18 cellular contexts compared by ENCODE assay signal in genomic region chr3:187640823-187641135, GRCh38. TPM values are rescaled to one million over a fixed set of nuclear protein-coding genes. Genes with fewer than 3 reads are reported as not detected.
DNase-seq lines count a peak whose midpoint lies in the region; ATAC-seq and TF ChIP-seq lines count a peak whose summit lies in the region.
"Had no signal": no experiment of that assay in that cellular context is flagged by ENCODE, and none has a peak within 500 bp of the region (broad histone marks: within the 10 kb centered on the region; RNA-seq: fewer than 3 reads in every experiment).

No MANE protein-coding gene starts in this region.

- no peaks in the 10 kb centered on the region for H3K27me3 ChIP-seq in mesendoderm (ENCODE audit: insufficient read depth, low read length, poor library complexity)
- H3K27me3 ChIP-seq: BLaER1 treated with 17β-estradiol and CSF1 and Interleukin-3, amounts not matched to agents 10 nM and 100 nM had no signal

- no peaks in the 10 kb centered on the region for H3K79me2 ChIP-seq in mesendoderm (ENCODE audit: control insufficient read depth, insufficient read depth, low read length)

- H3K36me3 ChIP-seq in mesendoderm (ENCODE audit: control insufficient read depth, insufficient read depth, low read length) = no peaks in the 10 kb centered on the region
- H3K36me3 ChIP-seq: BLaER1 treated with 17β-estradiol and CSF1 and Interleukin-3, amounts not matched to agents 10 nM and 100 nM; HAP-1 had no signal

- H3K4me2 ChIP-seq in mesendoderm (ENCODE audit: low read length) = no peak overlapping the region
- H3K4me2 ChIP-seq: BLaER1 treated with 17β-estradiol and CSF1 and Interleukin-3, amounts not matched to agents 10 nM and 100 nM had no signal

- no peaks in the 10 kb centered on the region for H3K79me1 ChIP-seq in mesendoderm (ENCODE audit: low read length)

- peak; percentile 61 for DNase-seq in HFFc6
- peak; percentile 2 for DNase-seq in astrocyte of the hippocampus (ENCODE audit: low read depth, low spot score)
- DNase-seq in mesendoderm = no peak
- DNase-seq in activated CD8-positive, alpha-beta T cell treated with anti-CD3 and anti-CD28 coated beads, Interleukin-2, amount 10 ng/mL, durations not matched to agents 7 days and 5 days = no peak
- no peak for DNase-seq in stimulated activated CD4-positive, alpha-beta T cell treated with anti-CD3 and anti-CD28 coated beads, Interleukin-4, amount 100 ng/mL, for 4 hours
- no peak for DNase-seq in WTC11 (ENCODE audit: low spot score)
- DNase-seq: 8988T; Calu3; CD4-positive, CD25-positive, alpha-beta regulatory T cell; DMS 273 treated with DMSO at 0.1 percent for 48 hours had no signal

- no peaks in the 10 kb centered on the region for H3K36me3 Mint-ChIP-seq in HFFc6 (ENCODE audit: low read depth)
- no peaks in the 10 kb centered on the region for H3K36me3 Mint-ChIP-seq in activated CD8-positive, alpha-beta T cell treated with anti-CD3 and anti-CD28 coated beads, Interleukin-2, amount 10 ng/mL, durations not matched to agents 7 days and 5 days (ENCODE audit: low read depth)
- H3K36me3 Mint-ChIP-seq in WTC11 = peaks cover 7% of the 10 kb centered on the region
- H3K36me3 Mint-ChIP-seq: CD4-positive, CD25-positive, alpha-beta regulatory T cell had no signal

- H3K4me3 Mint-ChIP-seq in HFFc6 (peak overlapping the region; percentile 0; the same call in 1 of the 2 replicates), WTC11 (no peak overlapping the region)
- no peak overlapping the region for H3K4me3 Mint-ChIP-seq in activated CD8-positive, alpha-beta T cell treated with anti-CD3 and anti-CD28 coated beads, Interleukin-2, amount 10 ng/mL, durations not matched to agents 7 days and 5 days
- H3K4me3 Mint-ChIP-seq: CD4-positive, CD25-positive, alpha-beta regulatory T cell had no signal

- H3K4ac ChIP-seq in mesendoderm (ENCODE audit: low read depth, low read length) = no peak overlapping the region

- peak overlapping the region; percentile 27 for H3K27ac ChIP-seq in 22Rv1
- H3K27ac ChIP-seq in mesendoderm (ENCODE audit: low read depth, low read length) = no peak overlapping the region
- H3K27ac ChIP-seq: BLaER1 treated with 17β-estradiol and CSF1 and Interleukin-3, amounts not matched to agents 10 nM and 100 nM had no signal

- CTCF ChIA-PET in activated CD8-positive, alpha-beta T cell treated with anti-CD3 and anti-CD28 coated beads, Interleukin-2, amount 10 ng/mL, durations not matched to agents 7 days and 5 days (lab: Charles Lee) = interaction anchor here (1.4 to 1.6 kb wide), 2 partner anchors 24 to 27 kb away, joined by 3 to 4 read pairs; no protein-coding TSS in a partner anchor
- CTCF ChIA-PET in WTC11 (lab: Charles Lee) = interaction anchor here (1.4 to 1.6 kb wide), 2 partner anchors 39 to 321 kb away, joined by 3 to 6 read pairs; no protein-coding TSS in a partner anchor

- ATAC-seq in activated CD8-positive, alpha-beta T cell treated with anti-CD3 and anti-CD28 coated beads, Interleukin-2, amount 10 ng/mL, durations not matched to agents 7 days and 5 days = no peak
- ATAC-seq in GM21825 (IDR thresholded peaks at IDR 0.05; ENCODE audit: unreplicated experiment) (no peak), WTC11 (no peak)
- ATAC-seq: HepG2 had no signal

- no peak overlapping the region for H4K8ac ChIP-seq in mesendoderm (ENCODE audit: low read depth, low read length)

- H4K5ac ChIP-seq in mesendoderm (ENCODE audit: low read length) = no peak overlapping the region

- H3K9ac ChIP-seq in mesendoderm (ENCODE audit: low read length) = no peak overlapping the region
- H3K9ac ChIP-seq: BLaER1 treated with 17β-estradiol and CSF1 and Interleukin-3, amounts not matched to agents 10 nM and 100 nM had no signal

- H3K4me3 ChIP-seq in mesendoderm (ENCODE audit: low read length) = no peak overlapping the region
- H3K4me3 ChIP-seq: BLaER1 treated with 17β-estradiol and CSF1 and Interleukin-3, amounts not matched to agents 10 nM and 100 nM; HAP-1 had no signal

- H3K23ac ChIP-seq in mesendoderm (ENCODE audit: low read length) = no peak overlapping the region

- peaks cover 20% of the 10 kb centered on the region for H3K4me1 Mint-ChIP-seq in HFFc6 (ENCODE audit: low read depth)
- H3K4me1 Mint-ChIP-seq in activated CD8-positive, alpha-beta T cell treated with anti-CD3 and anti-CD28 coated beads, Interleukin-2, amount 10 ng/mL, durations not matched to agents 7 days and 5 days (ENCODE audit: low read depth) = no peaks in the 10 kb centered on the region
- H3K4me1 Mint-ChIP-seq in WTC11 = no peaks in the 10 kb centered on the region
- H3K4me1 Mint-ChIP-seq: CD4-positive, CD25-positive, alpha-beta regulatory T cell had no signal

- H3K4me1 ChIP-seq in mesendoderm (ENCODE audit: control insufficient read depth, low read depth, low read length) = no peaks in the 10 kb centered on the region
- H3K4me1 ChIP-seq: BLaER1 treated with 17β-estradiol and CSF1 and Interleukin-3, amounts not matched to agents 10 nM and 100 nM; HAP-1 had no signal

- POLR2A ChIA-PET in activated CD8-positive, alpha-beta T cell treated with anti-CD3 and anti-CD28 coated beads, Interleukin-2, amount 10 ng/mL, durations not matched to agents 7 days and 5 days (lab: Charles Lee) = no interaction called here
- POLR2A ChIA-PET in WTC11 (lab: Charles Lee) = no interaction called here

- no peaks in the 10 kb centered on the region; the same call in 1 of the 2 replicates for H3K27me3 Mint-ChIP-seq in HFFc6 (ENCODE audit: insufficient read depth)
- peaks cover 21% of the 10 kb centered on the region for H3K27me3 Mint-ChIP-seq in activated CD8-positive, alpha-beta T cell treated with anti-CD3 and anti-CD28 coated beads, Interleukin-2, amount 10 ng/mL, durations not matched to agents 7 days and 5 days (ENCODE audit: low read depth)
- peaks cover 13% of the 10 kb centered on the region for H3K27me3 Mint-ChIP-seq in WTC11 (ENCODE audit: low read depth)

- no peak overlapping the region for H2BK15ac ChIP-seq in mesendoderm (replicated peaks; ENCODE audit: low read depth)

- no peak overlapping the region for H2BK5ac ChIP-seq in mesendoderm (ENCODE audit: low read length)

- H3K9me3 Mint-ChIP-seq in HFFc6 (no peaks in the 10 kb centered on the region), WTC11 (peaks cover 31% of the 10 kb centered on the region)
- H3K9me3 Mint-ChIP-seq in activated CD8-positive, alpha-beta T cell treated with anti-CD3 and anti-CD28 coated beads, Interleukin-2, amount 10 ng/mL, durations not matched to agents 7 days and 5 days (ENCODE audit: insufficient read depth) = no peaks in the 10 kb centered on the region

- no peak for TF ChIP-seq CTCF in 22Rv1 (IDR thresholded peaks at IDR 0.05)
- TF ChIP-seq CTCF in HFFc6 (IDR thresholded peaks at IDR 0.05) = no peak
- no peak for TF ChIP-seq CTCF in WTC11 (IDR thresholded peaks at IDR 0.05)

- no peak overlapping the region for H2AK5ac ChIP-seq in mesendoderm (ENCODE audit: low read length)

- no peak overlapping the region for H3K56ac ChIP-seq in mesendoderm (ENCODE audit: low read length)

- H3K18ac ChIP-seq in mesendoderm (ENCODE audit: low read length) = peak overlapping the region; percentile 22

- H2BK120ac ChIP-seq in mesendoderm (ENCODE audit: low read depth, low read length) = no peak overlapping the region

- peak overlapping the region; percentile 35 for H3K27ac Mint-ChIP-seq in HFFc6
- no peak overlapping the region for H3K27ac Mint-ChIP-seq in activated CD8-positive, alpha-beta T cell treated with anti-CD3 and anti-CD28 coated beads, Interleukin-2, amount 10 ng/mL, durations not matched to agents 7 days and 5 days
- H3K27ac Mint-ChIP-seq in WTC11 = no peak overlapping the region
- H3K27ac Mint-ChIP-seq: CD4-positive, CD25-positive, alpha-beta regulatory T cell had no signal

TF ChIP-seq in WTC11, 78 proteins besides CTCF, POLR2A, EP300 and RAD21 (continues in another document):
- TF ChIP-seq OVOL2 (CRISPR knock-in tag; IDR thresholded peaks at IDR 0.05; ENCODE audit: borderline replicate concordance) (no peak), ZNF317 (CRISPR knock-in tag; IDR thresholded peaks at IDR 0.05; ENCODE audit: borderline replicate concordance, low read depth) (no peak), ZBTB43 (CRISPR knock-in tag; IDR thresholded peaks at IDR 0.05) (no peak), NR3C1 (CRISPR knock-in tag; conservative IDR thresholded peaks at IDR 0.05; ENCODE audit: low read depth) (no peak), ZSCAN18 (CRISPR knock-in tag; IDR thresholded peaks at IDR 0.05) (no peak), MLX (CRISPR knock-in tag; IDR thresholded peaks at IDR 0.05) (no peak), FOXK1 (CRISPR knock-in tag; IDR thresholded peaks at IDR 0.05) (no peak), ESRRA (CRISPR knock-in tag; IDR thresholded peaks at IDR 0.05; ENCODE audit: borderline replicate concordance) (no peak)

RNA-seq across cellular contexts. Expression of gene SST, which starts 29.4 kb away (rescaled TPM):
- total RNA-seq in HFFc6 (2021; fragmentation: NEBNext Ultra II Directional; extraction: Animal tissue kit (Norgen Biotek cat#: 25700)) = not detected
- polyA plus RNA-seq in mesendoderm (2013, experiment 1 of 2) = 2.1 TPM
- polyA plus RNA-seq in mesendoderm (2013, experiment 2 of 2) = 2.6 TPM
- total RNA-seq in activated CD8-positive, alpha-beta T cell treated with anti-CD3 and anti-CD28 coated beads, Interleukin-2, amount 10 ng/mL, durations not matched to agents 7 days and 5 days = not detected
- 0.32 to 0.70 TPM in 2 of 3 replicates, not detected in the other for total RNA-seq in WTC11 (2021)
- total RNA-seq: Calu3; CD4-positive, CD25-positive, alpha-beta regulatory T cell; Daoy; G401; H1; HepG2 had no signal
- polyA plus RNA-seq: CD4-positive, CD25-positive, alpha-beta regulatory T cell; HepG2 had no signal

Comparison
In these comparisons a context has a peak if more than half of its experiments do, and no peak if none do; other contexts are left out.
1. DNase-seq: peak in HFFc6 (single experiment) and astrocyte of the hippocampus (single experiment); none in mesendoderm (single experiment), activated CD8-positive, alpha-beta T cell treated with anti-CD3 and anti-CD28 coated beads, Interleukin-2, amount 10 ng/mL, durations not matched to agents 7 days and 5 days (single experiment), stimulated activated CD4-positive, alpha-beta T cell treated with anti-CD3 and anti-CD28 coated beads, Interleukin-4, amount 100 ng/mL, for 4 hours (0 of 2) and WTC11 (single experiment).